In the genomic region with DNA sequence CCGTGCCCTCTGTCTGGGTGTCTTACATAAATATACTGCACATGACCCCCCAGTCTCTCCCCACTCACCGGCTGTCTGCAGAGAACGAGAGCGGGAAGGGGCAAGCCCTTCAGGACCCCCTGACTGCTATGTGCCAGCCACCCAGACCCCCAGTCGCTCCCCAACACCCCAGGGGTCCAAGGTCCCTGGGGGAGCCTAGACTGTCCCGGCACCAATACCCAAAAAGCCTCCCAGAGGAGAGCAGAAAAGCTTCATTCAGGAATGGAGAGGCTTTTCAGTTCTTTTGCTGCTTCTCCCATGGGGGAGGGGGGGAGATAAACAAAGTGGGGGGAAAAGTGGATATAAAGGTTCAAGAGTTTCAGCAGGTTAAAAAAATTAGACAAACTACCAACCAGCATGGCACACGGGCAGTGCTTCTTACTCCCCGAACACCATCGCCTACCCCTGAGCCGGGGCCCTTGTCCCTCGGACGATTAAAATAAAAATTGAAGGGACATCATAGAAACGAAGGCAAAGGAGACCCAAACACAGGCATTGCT, we compare ENCODE assay signal across 8 cellular contexts. TPM values are rescaled to one million over a fixed set of nuclear protein-coding genes. Genes with fewer than 3 reads are reported as not detected.
A peak's percentile ranks its signal among the peaks of the same experiment; 100 is the strongest.
DNase-seq lines count a peak whose midpoint lies in the region; ATAC-seq and TF ChIP-seq lines count a peak whose summit lies in the region.

No MANE protein-coding gene starts in this region.

- WGBS in mesodermal cell (ENCODE audit: insufficient coverage in 2 of 2), 2 experiments: 13 to 16% methylated on average over 3 to 4 of the region's 13 CpGs

- H3K27ac ChIP-seq in breast epithelium: peak overlapping the region; percentile 97 to 98
- peak overlapping the region; percentile 97 for H3K27ac ChIP-seq in mesodermal cell (ENCODE audit: low read depth, low read length, severe bottlenecking)

- TF ChIP-seq CTCF in Caco-2 (IDR thresholded peaks at IDR 0.05; ENCODE audit: insufficient read depth in 1 of 2, low read depth in 1 of 2, low read length in 1 of 2, severe bottlenecking in 1 of 2, unreplicated experiment in 1 of 2): no peak
- TF ChIP-seq CTCF in LNCaP clone FGC (IDR thresholded peaks at IDR 0.05; ENCODE audit: control insufficient read depth, extremely low read depth, insufficient read depth): no peak
- no peak for TF ChIP-seq CTCF in breast epithelium (IDR thresholded peaks at IDR 0.05)

- no peak for DNase-seq in Caco-2
- no peak for DNase-seq in LNCaP clone FGC (ENCODE audit: low read depth)
- no peak for DNase-seq in breast epithelium (ENCODE audit: low spot score in 2 of 2)
- no peak for DNase-seq in NCI-H446 treated with DMSO at 0.1 percent for 48 hours (lab: John Stamatoyannopoulos, UW)
- no peak for DNase-seq in superior temporal gyrus (ENCODE audit: extremely low spot score)
- DNase-seq in glomerular visceral epithelial cell (ENCODE audit: extremely low spot score): no peak

- intact Hi-C loops in Caco-2 (cut with micrococcal nuclease; ENCODE audit: unreplicated experiment): loop anchor here (2.0 kb wide), 1 partner anchor 83 kb away; no protein-coding TSS in a partner anchor
- intact Hi-C loops in breast epithelium (cut with DNase I; ENCODE audit: low total_unique reads): loop anchor here (10.0 kb wide), 1 partner anchor 111 kb away; a partner anchor contains a TSS

- no peak for ATAC-seq in HG02763 (IDR thresholded peaks at IDR 0.05; ENCODE audit: unreplicated experiment)

- H3K36me3 ChIP-seq in Caco-2 (ENCODE audit: control insufficient read depth, insufficient read depth, low read length): peaks cover 2% of the 10 kb centered on the region
- no peaks in the 10 kb centered on the region for H3K36me3 ChIP-seq in breast epithelium
- H3K36me3 ChIP-seq in mesodermal cell (ENCODE audit: control insufficient read depth, insufficient read depth, low read length): peaks cover 30% of the 10 kb centered on the region

- POLR2A ChIA-PET in Caco-2 (lab: Charles Lee): no interaction called here

- H3K36me3 Mint-ChIP-seq in Caco-2 (ENCODE audit: insufficient read depth, unreplicated experiment): peaks cover 56% of the 10 kb centered on the region

- H3K9me3 ChIP-seq in Caco-2: no peaks in the 10 kb centered on the region
- H3K9me3 ChIP-seq in breast epithelium: no peaks in the 10 kb centered on the region
- no peaks in the 10 kb centered on the region for H3K9me3 ChIP-seq in mesodermal cell (ENCODE audit: control insufficient read depth, low read length)

- peak overlapping the region; percentile 92 for H3K27ac Mint-ChIP-seq in Caco-2 (ENCODE audit: unreplicated experiment)

- no peak for TF ChIP-seq POLR2A in breast epithelium (IDR thresholded peaks at IDR 0.05)

- no peaks in the 10 kb centered on the region for H3K9me3 Mint-ChIP-seq in Caco-2 (ENCODE audit: unreplicated experiment)

- no peaks in the 10 kb centered on the region for H3K27me3 Mint-ChIP-seq in Caco-2 (ENCODE audit: insufficient read depth, unreplicated experiment)

- BruUV-seq in Caco-2 (replicated peaks; lab: Mats Ljungman, UMichigan): TSS peak; percentile 29

- H3K4me3 Mint-ChIP-seq in Caco-2 (ENCODE audit: unreplicated experiment): peak overlapping the region; percentile 86

- H3K27me3 ChIP-seq in Caco-2 (replicated peaks; ENCODE audit: control insufficient read depth, insufficient read depth, low read length) (no peaks in the 10 kb centered on the region), breast epithelium (no peaks in the 10 kb centered on the region)

- H3K4me3 ChIP-seq in Caco-2 (ENCODE audit: low read depth, low read length) (peak overlapping the region; percentile 75), LNCaP clone FGC (ENCODE audit: low read depth, low read length) (peak overlapping the region; percentile 79), breast epithelium (peak overlapping the region; percentile 81 to 94 (median 84)), mesodermal cell (ENCODE audit: extremely low read depth, insufficient read depth, low read length, poor library complexity, severe bottlenecking) (peak overlapping the region; percentile 83)

- H3K4me1 ChIP-seq in Caco-2: peaks cover 13% of the 10 kb centered on the region
- H3K4me1 ChIP-seq in breast epithelium: peaks cover 5 to 27% of the 10 kb centered on the region in 2 donors
- peaks cover 43% of the 10 kb centered on the region for H3K4me1 ChIP-seq in mesodermal cell (ENCODE audit: control insufficient read depth, insufficient read depth, low read length, poor library complexity, severe bottlenecking)

- no peaks in the 10 kb centered on the region for H3K4me1 Mint-ChIP-seq in Caco-2 (ENCODE audit: low read depth, unreplicated experiment)

- CTCF ChIA-PET in Caco-2 (lab: Charles Lee): interaction anchor here (0.6 kb wide), 1 partner anchor 76 kb away, joined by 3 read pairs; no protein-coding TSS in a partner anchor

RNA-seq across cellular contexts. Expression of a gene that starts 1.4 kb away (rescaled TPM):
- total RNA-seq in Caco-2 (2022) (129 and 139 TPM in 2 replicates), breast epithelium (100 to 1,000 TPM in 2 of 3 donors, 10 to 100 TPM in 1; 83.0 to 147 (median 117) TPM)
- polyA plus RNA-seq in mesodermal cell (2013, experiment 1 of 2): 129 TPM
- polyA plus RNA-seq in mesodermal cell (2013, experiment 2 of 2): 114 TPM

RNA-seq across cellular contexts. Expression of a gene that starts 43.1 kb away (rescaled TPM):
- total RNA-seq in Caco-2 (2022) (52.4 and 53.3 TPM in 2 replicates), breast epithelium (10 to 100 TPM; 30.6 to 49.5 (median 42.4) TPM)
- polyA plus RNA-seq in mesodermal cell (2013, experiment 1 of 2): 68.7 TPM
- 53.5 TPM for polyA plus RNA-seq in mesodermal cell (2013, experiment 2 of 2)
